In the genomic region with DNA sequence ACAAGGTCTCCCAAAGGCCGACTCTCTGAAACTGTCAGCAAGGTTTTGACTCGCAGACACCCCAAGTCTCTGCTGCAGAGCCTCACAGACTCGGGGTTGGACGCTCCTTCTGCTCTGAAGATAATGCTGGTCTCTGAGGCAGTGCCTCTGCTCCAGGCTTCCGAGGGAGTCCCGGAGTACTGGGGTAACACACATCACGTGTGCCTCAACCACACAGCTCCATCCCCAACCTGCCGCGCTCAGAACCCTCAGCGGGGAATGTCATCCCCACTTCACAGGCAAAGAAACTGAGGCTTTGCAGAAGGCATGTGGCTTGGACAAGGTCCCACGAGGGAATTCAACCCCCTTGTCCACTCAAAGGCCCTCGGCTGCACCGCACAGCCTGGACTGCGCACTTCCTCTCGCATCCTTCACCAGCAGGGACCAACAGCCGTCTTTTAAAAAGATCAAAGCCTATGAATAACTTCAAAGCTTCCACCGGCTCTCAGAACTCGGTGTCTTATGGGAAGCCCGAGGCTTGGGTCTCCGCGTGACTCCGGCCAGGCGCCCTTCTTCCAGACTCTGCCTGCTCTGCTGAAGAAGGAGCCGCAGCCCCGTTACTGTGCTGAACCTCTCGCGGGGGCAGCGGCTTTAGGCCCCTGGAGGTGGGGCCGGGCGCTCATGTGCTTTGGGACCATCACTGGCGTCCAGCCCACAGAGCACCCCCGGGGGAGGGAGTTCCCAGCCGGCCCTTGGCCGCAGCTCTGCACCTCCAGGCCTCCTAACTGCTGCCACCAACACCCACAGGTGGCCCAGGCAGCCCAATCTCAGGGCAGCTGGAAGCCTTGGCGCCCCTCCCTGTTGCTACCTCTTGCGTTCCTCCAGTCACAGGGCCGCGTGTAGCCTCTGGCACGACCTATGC, we compare ENCODE assay signal across 9 cellular contexts. TPM values are rescaled to one million over a fixed set of nuclear protein-coding genes. Genes with fewer than 3 reads are reported as not detected.
A peak's percentile ranks its signal among the peaks of the same experiment; 100 is the strongest.
DNase-seq lines count a peak whose midpoint lies in the region; ATAC-seq, FAIRE-seq and TF ChIP-seq lines count a peak whose summit lies in the region.
"Had no signal": no experiment of that assay in that cellular context is flagged by ENCODE, and none has a peak within 500 bp of the region (broad histone marks: within the 10 kb centered on the region; RNA-seq: fewer than 3 reads in every experiment).

No MANE protein-coding gene starts in this region.

- ATAC-seq in HepG2 (no peak), GM21825 (IDR thresholded peaks at IDR 0.05; ENCODE audit: unreplicated experiment) (no peak)

- WGBS in HepG2 (ENCODE audit: low lambda C conversion rate), result 73% methylated on average over 12 of the region's 39 CpGs
- 63% methylated on average over 23 of the region's 39 CpGs for WGBS in suprapubic skin

- no peak for FAIRE-seq in HepG2 (lab: Jason Lieb, UNC)

- no peak overlapping the region for H3K9ac ChIP-seq in HepG2 (ENCODE audit: insufficient read depth, low read depth, low read length)

- CTCF ChIA-PET in HepG2 (lab: Yijun Ruan, JAX; ENCODE audit: low intra/inter-chr PET ratio, low total read pairs), result no interaction called here

- no peaks in the 10 kb centered on the region for H3K79me2 ChIP-seq in HepG2 (ENCODE audit: insufficient read depth, low read length)

- peak; percentile 48 for DNase-seq in activated CD4-positive, alpha-beta T cell treated with anti-CD3 and anti-CD28 coated beads for 48 hours
- DNase-seq in activated CD4-positive, alpha-beta T cell treated with anti-CD3 and anti-CD28 coated beads, Interleukin-2, amount 50 U/mL, for 4 hours, result no peak
- DNase-seq in astrocyte of the spinal cord (ENCODE audit: low read depth, low spot score), result peak; percentile 26
- DNase-seq in HepG2 (ENCODE audit: low spot score), result no peak
- no peak for DNase-seq in suprapubic skin (ENCODE audit: low spot score in 2 of 2)
- DNase-seq in NCI-H345 (lab: John Stamatoyannopoulos, UW), result no peak
- DNase-seq in NCI-H1105 treated with DMSO at 0.1 percent for 48 hours (lab: John Stamatoyannopoulos, UW), result no peak

- TF ChIP-seq CTCF in astrocyte of the spinal cord (IDR thresholded peaks at IDR 0.05; ENCODE audit: low read depth, low read length) (no peak), HepG2 (CRISPR knock-in tag; IDR thresholded peaks at IDR 0.05) (no peak), suprapubic skin (IDR thresholded peaks at IDR 0.05) (no peak)

- no peaks in the 10 kb centered on the region for H4K20me1 ChIP-seq in HepG2 (ENCODE audit: insufficient read depth, low read length)

- H2AFZ ChIP-seq in HepG2 (ENCODE audit: low read length), result no peak overlapping the region

- POLR2A ChIA-PET in HepG2 (lab: Yijun Ruan, JAX), result no interaction called here

- intact Hi-C loops in HepG2 (cut with micrococcal nuclease; ENCODE audit: unreplicated experiment), result no loop called here

- no peaks in the 10 kb centered on the region for H3K36me3 ChIP-seq in HepG2 (replicated peaks in 1 of 2; ENCODE audit: control insufficient read depth in 1 of 2, insufficient read depth in 2 of 2, low read length in 2 of 2)
- peaks cover 29% of the 10 kb centered on the region for H3K36me3 ChIP-seq in suprapubic skin

- TF ChIP-seq POLR2A in HepG2 (IDR thresholded peaks at IDR 0.05; ENCODE audit: insufficient read depth in 1 of 2, low read depth in 2 of 2, low read length in 2 of 2) (no peak), suprapubic skin (IDR thresholded peaks at IDR 0.05) (no peak)

- H3K27me3 ChIP-seq in HepG2 (ENCODE audit: control insufficient read depth in 1 of 2, insufficient read depth in 2 of 2, low read length in 2 of 2), result no peaks in the 10 kb centered on the region
- H3K27me3 ChIP-seq in suprapubic skin, result no peaks in the 10 kb centered on the region

- in situ Hi-C loops in astrocyte of the spinal cord (cut with HindIII; ENCODE audit: low sequenced_read_pairs), result no loop called here
- in situ Hi-C loops in HepG2 (cut with HindIII; ENCODE audit: extremely low pct_ligation_motif_present, low pct_unique_long_range_greater_than_20kb), result no loop called here

- peak overlapping the region; percentile 42 for H3K4me3 ChIP-seq in astrocyte of the spinal cord (ENCODE audit: low read depth, low read length)
- H3K4me3 ChIP-seq in HepG2 (replicated peaks in 1 of 3; ENCODE audit: insufficient read depth in 1 of 3, low read depth in 2 of 3, low read length in 3 of 3), result no peak overlapping the region
- peak overlapping the region; percentile 58 for H3K4me3 ChIP-seq in suprapubic skin

- H3K9me3 ChIP-seq in HepG2 (ENCODE audit: low read length) (no peaks in the 10 kb centered on the region), suprapubic skin (no peaks in the 10 kb centered on the region)

- H3K27ac ChIP-seq in HepG2 (ENCODE audit: extremely low read length, insufficient read depth, low read length) (no peak overlapping the region), suprapubic skin (peak overlapping the region; percentile 10)

- no peak overlapping the region for H3K4me2 ChIP-seq in HepG2 (ENCODE audit: low read depth, low read length)

- TF ChIP-seq RAD21 in HepG2 (CRISPR knock-in tag; IDR thresholded peaks at IDR 0.05), result no peak

- no TSS peak for BruUV-seq in HepG2 (replicated peaks; lab: Mats Ljungman, UMichigan)

- H3K4me1 ChIP-seq in HepG2 (ENCODE audit: insufficient read depth, low read length) (no peaks in the 10 kb centered on the region), suprapubic skin (peaks cover 56% of the 10 kb centered on the region)

- no peak for TF ChIP-seq EP300 in HepG2 (IDR thresholded peaks at IDR 0.05; ENCODE audit: low read depth in 2 of 2, low read length in 2 of 2)
- no peak for TF ChIP-seq EP300 in HepG2 (CRISPR knock-in tag; IDR thresholded peaks at IDR 0.05; ENCODE audit: borderline replicate concordance)
- TF ChIP-seq EP300 in suprapubic skin (IDR thresholded peaks at IDR 0.05), result no peak

RNA-seq across cellular contexts. Expression of a gene that starts 2.2 kb away (rescaled TPM):
- total RNA-seq in HepG2 (2016; rRNA removed; fragmentation: Illumina TruSeq; extraction: Trizol) (not detected in 2 replicates), suprapubic skin (10 to 100 TPM in 3 of 4 donors, 1 to 10 TPM in 1; 7.6 to 26.6 (median 18.8) TPM)
- total RNA-seq in HepG2 (2016; cell fraction: cytosol; rRNA removed; fragmentation: Illumina TruSeq; extraction: Trizol; ENCODE audit: low read depth), result not detected in 2 replicates
- total RNA-seq in HepG2 (2016; cell fraction: insoluble cytoplasmic fraction; rRNA removed; fragmentation: Illumina TruSeq; extraction: Trizol), result not detected in 2 replicates
- not detected in 2 replicates for total RNA-seq in HepG2 (2016; cell fraction: membrane; rRNA removed; fragmentation: Illumina TruSeq; extraction: Trizol)
- not detected in 2 replicates for total RNA-seq in HepG2 (2016; cell fraction: nucleus; rRNA removed; fragmentation: Illumina TruSeq; extraction: Trizol)
- not detected in 2 replicates for polyA plus RNA-seq in HepG2 (2011; rRNA removed)
- not detected in 2 replicates for polyA plus RNA-seq in HepG2 (2011; cell fraction: cytosol; rRNA removed)
- polyA plus RNA-seq in HepG2 (2011; cell fraction: nucleus; rRNA removed), result not detected in 2 replicates
- polyA plus RNA-seq in HepG2 (2012), result not detected in 2 replicates
- not detected in 2 replicates for polyA plus RNA-seq in HepG2 (2016; cell fraction: cytosol; fragmentation: Illumina TruSeq; extraction: Trizol; ENCODE audit: low read depth)
- polyA plus RNA-seq in HepG2 (2016; cell fraction: insoluble cytoplasmic fraction; fragmentation: Illumina TruSeq; extraction: Trizol; ENCODE audit: low read depth), result not detected in 2 replicates
- polyA plus RNA-seq in HepG2 (2016; cell fraction: membrane; fragmentation: Illumina TruSeq; extraction: Trizol; ENCODE audit: low read depth), result not detected in 2 replicates
- not detected in 2 replicates for polyA plus RNA-seq in HepG2 (2016; cell fraction: nucleus; fragmentation: Illumina TruSeq; extraction: Trizol; ENCODE audit: insufficient read depth, low read depth)
- not detected in 2 replicates for polyA minus RNA-seq in HepG2 (2011; rRNA and poly(A)+ RNA removed; ENCODE audit: low replicate concordance)
- polyA minus RNA-seq in HepG2 (2011; cell fraction: cytosol; rRNA and poly(A)+ RNA removed), result not detected in 2 replicates
- not detected in 2 replicates for polyA minus RNA-seq in HepG2 (2011; cell fraction: nucleus; rRNA and poly(A)+ RNA removed)
- total RNA-seq: A673 had no signal

RNA-seq across cellular contexts. Expression of a gene that starts 42.5 kb away (rescaled TPM):
- total RNA-seq in HepG2 (2016; rRNA removed; fragmentation: Illumina TruSeq; extraction: Trizol) (8.9 and 17.9 TPM in 2 replicates), suprapubic skin (10 to 100 TPM; 28.1 to 86.1 (median 35.2) TPM)
- total RNA-seq in HepG2 (2016; cell fraction: cytosol; rRNA removed; fragmentation: Illumina TruSeq; extraction: Trizol; ENCODE audit: low read depth), result 4.6 and 5.6 TPM in 2 replicates
- total RNA-seq in HepG2 (2016; cell fraction: insoluble cytoplasmic fraction; rRNA removed; fragmentation: Illumina TruSeq; extraction: Trizol), result 8.4 and 19.3 TPM in 2 replicates
- 5.9 and 7.0 TPM in 2 replicates for total RNA-seq in HepG2 (2016; cell fraction: membrane; rRNA removed; fragmentation: Illumina TruSeq; extraction: Trizol)
- total RNA-seq in HepG2 (2016; cell fraction: nucleus; rRNA removed; fragmentation: Illumina TruSeq; extraction: Trizol), result 21.0 and 26.7 TPM in 2 replicates
- 10.1 and 12.5 TPM in 2 replicates for polyA plus RNA-seq in HepG2 (2011; rRNA removed)
- 4.0 and 7.4 TPM in 2 replicates for polyA plus RNA-seq in HepG2 (2011; cell fraction: cytosol; rRNA removed)
- polyA plus RNA-seq in HepG2 (2011; cell fraction: nucleus; rRNA removed), result 188 and 244 TPM in 2 replicates
- 11.3 and 13.8 TPM in 2 replicates for polyA plus RNA-seq in HepG2 (2012)
- polyA plus RNA-seq in HepG2 (2016; cell fraction: cytosol; fragmentation: Illumina TruSeq; extraction: Trizol; ENCODE audit: low read depth), result 1.7 and 2.3 TPM in 2 replicates
- 9.6 and 13.7 TPM in 2 replicates for polyA plus RNA-seq in HepG2 (2016; cell fraction: insoluble cytoplasmic fraction; fragmentation: Illumina TruSeq; extraction: Trizol; ENCODE audit: low read depth)
- 2.9 and 3.2 TPM in 2 replicates for polyA plus RNA-seq in HepG2 (2016; cell fraction: membrane; fragmentation: Illumina TruSeq; extraction: Trizol; ENCODE audit: low read depth)
- 87.0 and 87.4 TPM in 2 replicates for polyA plus RNA-seq in HepG2 (2016; cell fraction: nucleus; fragmentation: Illumina TruSeq; extraction: Trizol; ENCODE audit: insufficient read depth, low read depth)
- 11.5 and 12.7 TPM in 2 replicates for polyA minus RNA-seq in HepG2 (2011; rRNA and poly(A)+ RNA removed; ENCODE audit: low replicate concordance)
- 6.3 and 9.0 TPM in 2 replicates for polyA minus RNA-seq in HepG2 (2011; cell fraction: cytosol; rRNA and poly(A)+ RNA removed)
- 18.6 and 19.7 TPM in 2 replicates for polyA minus RNA-seq in HepG2 (2011; cell fraction: nucleus; rRNA and poly(A)+ RNA removed)

RNA-seq across cellular contexts. Expression of a gene that starts 46.9 kb away (rescaled TPM):
- total RNA-seq in HepG2 (2016; rRNA removed; fragmentation: Illumina TruSeq; extraction: Trizol) (not detected in 2 replicates), suprapubic skin (not detected)
- total RNA-seq in HepG2 (2016; cell fraction: cytosol; rRNA removed; fragmentation: Illumina TruSeq; extraction: Trizol; ENCODE audit: low read depth), result not detected in 2 replicates
- not detected in 2 replicates for total RNA-seq in HepG2 (2016; cell fraction: insoluble cytoplasmic fraction; rRNA removed; fragmentation: Illumina TruSeq; extraction: Trizol)
- total RNA-seq in HepG2 (2016; cell fraction: membrane; rRNA removed; fragmentation: Illumina TruSeq; extraction: Trizol), result not detected in 2 replicates
- total RNA-seq in HepG2 (2016; cell fraction: nucleus; rRNA removed; fragmentation: Illumina TruSeq; extraction: Trizol), result not detected in 2 replicates
- polyA plus RNA-seq in HepG2 (2011; rRNA removed), result 0.04 TPM in 1 of 2 replicates, not detected in the other
- polyA plus RNA-seq in HepG2 (2011; cell fraction: cytosol; rRNA removed), result 0.04 TPM in 1 of 2 replicates, not detected in the other
- not detected in 2 replicates for polyA plus RNA-seq in HepG2 (2011; cell fraction: nucleus; rRNA removed)
- polyA plus RNA-seq in HepG2 (2012), result not detected in 2 replicates
- polyA plus RNA-seq in HepG2 (2016; cell fraction: cytosol; fragmentation: Illumina TruSeq; extraction: Trizol; ENCODE audit: low read depth), result not detected in 2 replicates
- polyA plus RNA-seq in HepG2 (2016; cell fraction: insoluble cytoplasmic fraction; fragmentation: Illumina TruSeq; extraction: Trizol; ENCODE audit: low read depth), result not detected in 2 replicates
- polyA plus RNA-seq in HepG2 (2016; cell fraction: membrane; fragmentation: Illumina TruSeq; extraction: Trizol; ENCODE audit: low read depth), result not detected in 2 replicates
- polyA plus RNA-seq in HepG2 (2016; cell fraction: nucleus; fragmentation: Illumina TruSeq; extraction: Trizol; ENCODE audit: insufficient read depth, low read depth), result not detected in 2 replicates
- not detected in 2 replicates for polyA minus RNA-seq in HepG2 (2011; rRNA and poly(A)+ RNA removed; ENCODE audit: low replicate concordance)
- polyA minus RNA-seq in HepG2 (2011; cell fraction: cytosol; rRNA and poly(A)+ RNA removed), result not detected in 2 replicates
- polyA minus RNA-seq in HepG2 (2011; cell fraction: nucleus; rRNA and poly(A)+ RNA removed), result not detected in 2 replicates
- total RNA-seq: A673 had no signal

Comparison
In these comparisons a context has a peak if more than half of its experiments do, and no peak if none do; other contexts are left out.
1. DNase-seq: peak in activated CD4-positive, alpha-beta T cell treated with anti-CD3 and anti-CD28 coated beads for 48 hours (single experiment) and astrocyte of the spinal cord (single experiment); none in activated CD4-positive, alpha-beta T cell treated with anti-CD3 and anti-CD28 coated beads, Interleukin-2, amount 50 U/mL, for 4 hours (0 of 2), HepG2 (single experiment), suprapubic skin (0 of 2), NCI-H345 (single experiment) and NCI-H1105 treated with DMSO at 0.1 percent for 48 hours (single experiment).
2. H3K4me3 ChIP-seq: peak in astrocyte of the spinal cord (single experiment) and suprapubic skin (single experiment); none in HepG2 (0 of 3).
3. RNA of a gene that starts 2.2 kb away (total RNA-seq): 7.6 to 26.6 TPM in suprapubic skin; not detected in HepG2; every median in the first group is over 4 times any median in the second.